Comparison of ENCODE assay signal across 36 cellular contexts in the genomic region with DNA sequence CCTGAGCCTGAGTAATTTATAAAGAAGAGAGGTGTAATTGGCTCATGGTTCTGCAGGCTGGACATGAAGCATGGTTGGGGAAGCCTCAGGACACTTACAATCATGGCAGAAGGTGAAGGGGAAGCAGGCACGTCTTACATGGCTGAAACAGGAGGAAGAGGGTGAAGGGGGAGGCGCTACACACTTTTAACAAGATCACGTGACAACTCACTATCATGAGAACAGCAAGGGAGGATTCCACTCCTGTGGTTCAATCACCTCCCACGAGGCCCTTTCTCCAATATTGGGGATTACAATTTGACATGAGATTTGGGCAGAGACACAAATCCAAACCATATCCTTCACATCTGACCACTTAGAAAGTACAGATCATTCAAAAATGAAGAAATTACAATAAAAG.
A peak's percentile ranks its signal among the peaks of the same experiment; 100 is the strongest.
DNase-seq lines count a peak whose midpoint lies in the region; ATAC-seq, FAIRE-seq and TF ChIP-seq lines count a peak whose summit lies in the region.
"Had no signal": no experiment of that assay in that cellular context is flagged by ENCODE, and none has a peak within 500 bp of the region (broad histone marks: within the 10 kb centered on the region; RNA-seq: fewer than 3 reads in every experiment).

No MANE protein-coding gene starts in this region.

- H3K79me2 ChIP-seq in HepG2 (ENCODE audit: insufficient read depth, low read length) (no peaks in the 10 kb centered on the region), H9 (ENCODE audit: insufficient read depth, low read length) (no peaks in the 10 kb centered on the region), K562 (ENCODE audit: control insufficient read depth, insufficient read depth, low read length) (no peaks in the 10 kb centered on the region)

- H2BK20ac ChIP-seq in H9 (ENCODE audit: low read depth, low read length, poor library complexity, severe bottlenecking), result no peak overlapping the region

- TF ChIP-seq CTCF in HepG2 (CRISPR knock-in tag; IDR thresholded peaks at IDR 0.05) (no peak), right lobe of liver (IDR thresholded peaks at IDR 0.05) (no peak), A549 (IDR thresholded peaks at IDR 0.05) (no peak), H9 (conservative IDR thresholded peaks at IDR 0.05) (no peak), K562 (IDR thresholded peaks at IDR 0.05 in 2 of 3, conservative IDR thresholded peaks at IDR 0.05 in 1 of 3; ENCODE audit: insufficient read depth in 2 of 3, low read depth in 1 of 3, low read length in 3 of 3) (no peak), mucosa of descending colon (IDR thresholded peaks at IDR 0.05) (no peak)

- H3K27ac ChIP-seq in HepG2 (ENCODE audit: extremely low read length, insufficient read depth, low read length) (no peak overlapping the region), right lobe of liver (no peak overlapping the region), A549 (no peak overlapping the region), H9 (ENCODE audit: insufficient read length, low read depth, low read length) (no peak overlapping the region), K562 (ENCODE audit: extremely low read depth, low read depth, low read length) (no peak overlapping the region)
- H3K27ac ChIP-seq: 22Rv1; BLaER1; BLaER1 treated with 17β-estradiol and CSF1 and Interleukin-3, amounts not matched to agents 10 nM and 100 nM; C4-2B had no signal

- ATAC-seq in HepG2 (no peak), right lobe of liver (no peak), A549 (no peak), K562 (no peak), mucosa of descending colon (no peak), HG02884 (IDR thresholded peaks at IDR 0.05; ENCODE audit: unreplicated experiment) (no peak)
- ATAC-seq: CD8-positive, alpha-beta T cell had no signal

- intact Hi-C loops in HepG2 (cut with micrococcal nuclease; ENCODE audit: unreplicated experiment) (no loop called here), right lobe of liver (cut with DNase I) (no loop called here), K562 (cut with micrococcal nuclease) (no loop called here), mucosa of descending colon (cut with DNase I, micrococcal nuclease) (no loop called here)

- H4K20me1 ChIP-seq in HepG2 (ENCODE audit: insufficient read depth, low read length) (no peaks in the 10 kb centered on the region), H9 (ENCODE audit: control insufficient read depth, insufficient read depth, insufficient read length) (no peaks in the 10 kb centered on the region), K562 (replicated peaks; ENCODE audit: control insufficient read depth, insufficient read depth, low read length) (no peaks in the 10 kb centered on the region)
- H4K20me1 ChIP-seq: BLaER1; BLaER1 treated with 17β-estradiol and CSF1 and Interleukin-3, amounts not matched to agents 10 nM and 100 nM had no signal

- no peaks in the 10 kb centered on the region for H3K36me3 ChIP-seq in HepG2 (replicated peaks in 1 of 2; ENCODE audit: control insufficient read depth in 1 of 2, insufficient read depth in 2 of 2, low read length in 2 of 2)
- no peaks in the 10 kb centered on the region for H3K36me3 ChIP-seq in right lobe of liver
- H3K36me3 ChIP-seq in K562 (ENCODE audit: control insufficient read depth, insufficient read depth, low read length), result no peaks in the 10 kb centered on the region
- H3K36me3 ChIP-seq in mucosa of descending colon (ENCODE audit: low read depth), result no peaks in the 10 kb centered on the region
- H3K36me3 ChIP-seq: BE2C; BLaER1; BLaER1 treated with 17β-estradiol and CSF1 and Interleukin-3, amounts not matched to agents 10 nM and 100 nM had no signal

- H3K56ac ChIP-seq in H9 (ENCODE audit: insufficient read length, low read depth, low read length), result no peak overlapping the region

- no peak overlapping the region for H3K4ac ChIP-seq in H9 (ENCODE audit: low read depth, low read length)

- POLR2A ChIA-PET in HepG2 (lab: Yijun Ruan, JAX) (no interaction called here), A549 (lab: Yijun Ruan, JAX) (no interaction called here), K562 (lab: Yijun Ruan, JAX) (no interaction called here)

- H4K8ac ChIP-seq in H9 (replicated peaks; ENCODE audit: insufficient read length, low read depth, low read length), result no peak overlapping the region

- H3K4me3 ChIP-seq in HepG2 (replicated peaks in 1 of 3; ENCODE audit: insufficient read depth in 1 of 3, low read depth in 2 of 3, low read length in 3 of 3) (no peak overlapping the region), right lobe of liver (no peak overlapping the region), A549 (no peak overlapping the region), K562 (no peak overlapping the region), mucosa of descending colon (no peak overlapping the region)
- H3K4me3 ChIP-seq: BLaER1; BLaER1 treated with 17β-estradiol and CSF1 and Interleukin-3, amounts not matched to agents 10 nM and 100 nM had no signal

- H3K18ac ChIP-seq in H9 (ENCODE audit: insufficient read length, low read depth, low read length), result no peak overlapping the region

- no peaks in the 10 kb centered on the region for H3K79me1 ChIP-seq in H9 (ENCODE audit: insufficient read depth, low read depth, low read length, poor library complexity, severe bottlenecking)

- H2AK5ac ChIP-seq in H9 (ENCODE audit: insufficient read length, low read length), result no peak overlapping the region

- no peaks in the 10 kb centered on the region for H3K27me3 Mint-ChIP-seq in H9 (ENCODE audit: low read depth)
- H3K27me3 Mint-ChIP-seq: B cell; CD4-positive, alpha-beta memory T cell; CD4-positive, alpha-beta T cell; CD8-positive, alpha-beta memory T cell had no signal

- no peak overlapping the region for H4K5ac ChIP-seq in H9 (ENCODE audit: insufficient read length, low read depth, low read length)

- CTCF ChIA-PET in HepG2 (lab: Yijun Ruan, JAX; ENCODE audit: low intra/inter-chr PET ratio, low total read pairs), result no interaction called here
- CTCF ChIA-PET in A549 (lab: Yijun Ruan, JAX), result interaction anchor here (1.1 kb wide), 1 partner anchor 10 kb away, joined by 5 read pairs; no protein-coding TSS in a partner anchor
- CTCF ChIA-PET in K562 (lab: Yijun Ruan, JAX; ENCODE audit: low intra/inter-chr PET ratio), result no interaction called here

- H3K4me3 Mint-ChIP-seq in H9, result no peak overlapping the region
- H3K4me3 Mint-ChIP-seq: B cell; CD14-positive monocyte; CD4-positive, alpha-beta memory T cell; CD4-positive, alpha-beta T cell; CD4-positive, CD25-positive, alpha-beta regulatory T cell; CD8-positive, alpha-beta memory T cell; CD8-positive, alpha-beta T cell had no signal

- H3K27me3 ChIP-seq in HepG2 (ENCODE audit: control insufficient read depth in 1 of 2, insufficient read depth in 2 of 2, low read length in 2 of 2) (no peaks in the 10 kb centered on the region), right lobe of liver (no peaks in the 10 kb centered on the region), H9 (ENCODE audit: insufficient read depth, low read length) (no peaks in the 10 kb centered on the region), K562 (ENCODE audit: control insufficient read depth in 2 of 2, insufficient read depth in 2 of 2, low read length in 2 of 2) (no peaks in the 10 kb centered on the region)
- H3K27me3 ChIP-seq: BE2C; BLaER1; BLaER1 treated with 17β-estradiol and CSF1 and Interleukin-3, amounts not matched to agents 10 nM and 100 nM had no signal

- H2BK12ac ChIP-seq in H9 (ENCODE audit: insufficient read length, low read depth, low read length), result no peak overlapping the region

- no peaks in the 10 kb centered on the region for H3K23me2 ChIP-seq in H9 (ENCODE audit: insufficient read length, low read depth, low read length, poor library complexity, severe bottlenecking)

- no peaks in the 10 kb centered on the region for H3K4me1 Mint-ChIP-seq in H9
- H3K4me1 Mint-ChIP-seq: B cell; CD14-positive monocyte; CD4-positive, alpha-beta memory T cell; CD4-positive, CD25-positive, alpha-beta regulatory T cell; CD8-positive, alpha-beta memory T cell had no signal

- no peaks in the 10 kb centered on the region; a peak in 2 of 5 replicates for H3K9me3 Mint-ChIP-seq in H9
- H3K9me3 Mint-ChIP-seq: CD8-positive, alpha-beta T cell had no signal

- H3K9me1 ChIP-seq in K562 (ENCODE audit: control insufficient read depth, insufficient read depth, low read length), result no peaks in the 10 kb centered on the region

- H3K9ac ChIP-seq in HepG2 (ENCODE audit: insufficient read depth, low read depth, low read length), result no peak overlapping the region
- H3K9ac ChIP-seq in H9 (ENCODE audit: extremely low read depth, insufficient read length, low read length), result no peak overlapping the region
- H3K9ac ChIP-seq in K562 (ENCODE audit: insufficient read depth in 1 of 2, low read depth in 2 of 2, low read length in 2 of 2), result no peak overlapping the region
- H3K9ac ChIP-seq: BLaER1; BLaER1 treated with 17β-estradiol and CSF1 and Interleukin-3, amounts not matched to agents 10 nM and 100 nM had no signal

- in situ Hi-C loops in HepG2 (cut with HindIII; ENCODE audit: extremely low pct_ligation_motif_present, low pct_unique_long_range_greater_than_20kb), result no loop called here
- in situ Hi-C loops in K562 (cut with MboI), result no loop called here

- TF ChIP-seq POLR2A in HepG2 (IDR thresholded peaks at IDR 0.05; ENCODE audit: insufficient read depth in 1 of 2, low read depth in 2 of 2, low read length in 2 of 2) (no peak), right lobe of liver (IDR thresholded peaks at IDR 0.05) (no peak), A549 (IDR thresholded peaks at IDR 0.05; ENCODE audit: low read length) (no peak), K562 (conservative IDR thresholded peaks at IDR 0.05) (no peak)

- no peak for TF ChIP-seq RAD21 in HepG2 (CRISPR knock-in tag; IDR thresholded peaks at IDR 0.05)
- no peak for TF ChIP-seq RAD21 in A549 (conservative IDR thresholded peaks at IDR 0.05 in 1 of 2, IDR thresholded peaks at IDR 0.05 in 1 of 2)
- TF ChIP-seq RAD21 in K562 (CRISPR knock-in tag; conservative IDR thresholded peaks at IDR 0.05 in 1 of 2, IDR thresholded peaks at IDR 0.05 in 1 of 2), result no peak

- H3K27ac Mint-ChIP-seq in H9, result peak overlapping the region in 1 of 3 experiments; percentile 50; a peak in 1 of 7 replicates
- H3K27ac Mint-ChIP-seq: B cell; CD14-positive monocyte; CD4-positive, alpha-beta memory T cell; CD4-positive, alpha-beta T cell; CD4-positive, CD25-positive, alpha-beta regulatory T cell; CD8-positive, alpha-beta memory T cell; CD8-positive, alpha-beta T cell had no signal

- H2AFZ ChIP-seq in HepG2 (ENCODE audit: low read length), result no peak overlapping the region
- H2AFZ ChIP-seq in H9 (ENCODE audit: low read length), result peak overlapping the region; percentile 29
- H2AFZ ChIP-seq in K562 (ENCODE audit: low read depth, low read length), result no peak overlapping the region

- no peak overlapping the region for H3K14ac ChIP-seq in H9 (ENCODE audit: insufficient read depth, low read length)

- H3K4me2 ChIP-seq in HepG2 (ENCODE audit: low read depth, low read length) (no peak overlapping the region), A549 (no peak overlapping the region), H9 (ENCODE audit: insufficient read depth, insufficient read length, low read length) (no peak overlapping the region), K562 (ENCODE audit: insufficient read depth, low read length) (no peak overlapping the region)
- H3K4me2 ChIP-seq: BLaER1; BLaER1 treated with 17β-estradiol and CSF1 and Interleukin-3, amounts not matched to agents 10 nM and 100 nM had no signal

- BruUV-seq in HepG2 (replicated peaks; lab: Mats Ljungman, UMichigan), result no TSS peak
- no TSS peak for BruUV-seq in K562 (replicated peaks; lab: Mats Ljungman, UMichigan)

- H3K36me3 Mint-ChIP-seq in H9 (ENCODE audit: insufficient read depth in 1 of 3, low read depth in 3 of 3), result no peaks in the 10 kb centered on the region
- H3K36me3 Mint-ChIP-seq: CD14-positive monocyte; CD4-positive, alpha-beta memory T cell; CD4-positive, CD25-positive, alpha-beta regulatory T cell; CD8-positive, alpha-beta T cell had no signal

- H2BK120ac ChIP-seq in H9 (ENCODE audit: low read depth, low read length, poor library complexity, severe bottlenecking), result no peak overlapping the region

- H4K91ac ChIP-seq in H9 (ENCODE audit: insufficient read length, low read depth, low read length), result no peak overlapping the region

- 0% methylated on average over 4 of the region's 4 CpGs for WGBS in HepG2 (ENCODE audit: low lambda C conversion rate)
- 35% methylated on average over 4 of the region's 4 CpGs for WGBS in right lobe of liver (ENCODE audit: insufficient coverage, low coverage, low lambda C conversion rate, missing lambda C conversion rate)
- 0% methylated on average over 4 of the region's 4 CpGs for WGBS in A549 (ENCODE audit: missing lambda C conversion rate)
- no CpG with 5 or more reads among the region's 4 CpGs for WGBS in H9 (ENCODE audit: extremely low coverage, insufficient read length, low lambda C conversion rate)
- WGBS in K562 (ENCODE audit: insufficient coverage, low coverage, missing lambda C conversion rate), result 0% methylated on average over 3 of the region's 4 CpGs

- FAIRE-seq in HepG2 (lab: Jason Lieb, UNC), result no peak
- no peak for FAIRE-seq in A549 (lab: Jason Lieb, UNC)
- no peak for FAIRE-seq in K562 (lab: Jason Lieb, UNC)
- FAIRE-seq: A204.1, D721Med had no signal

- H2BK5ac ChIP-seq in H9 (ENCODE audit: insufficient read length, low read length), result no peak overlapping the region

- H3T11ph ChIP-seq in H9 (ENCODE audit: low read length), result no peak overlapping the region

- H3K9me3 ChIP-seq in HepG2 (ENCODE audit: low read length) (peaks cover 4% of the 10 kb centered on the region; the same call in 1 of the 2 replicates), right lobe of liver (no peaks in the 10 kb centered on the region), A549 (0 out of 3 replicates have a peak, but pooled peaks cover 3% of the 10 kb centered on the region), H9 (ENCODE audit: control insufficient read depth, low read depth, low read length) (no peaks in the 10 kb centered on the region), K562 (replicated peaks; ENCODE audit: control insufficient read depth, insufficient read depth, low read depth, low read length) (no peaks in the 10 kb centered on the region), mucosa of descending colon (no peaks in the 10 kb centered on the region)
- H3K9me3 ChIP-seq: BE2C, Caco-2 had no signal

- H3K4me1 ChIP-seq in HepG2 (ENCODE audit: insufficient read depth, low read length), result no peaks in the 10 kb centered on the region
- no peaks in the 10 kb centered on the region for H3K4me1 ChIP-seq in right lobe of liver
- H3K4me1 ChIP-seq in A549, result no peaks in the 10 kb centered on the region
- H3K4me1 ChIP-seq in H9 (ENCODE audit: insufficient read depth, low read length), result no peaks in the 10 kb centered on the region
- H3K4me1 ChIP-seq in K562 (replicated peaks in 1 of 2; ENCODE audit: control insufficient read depth in 2 of 2, insufficient read depth in 2 of 2, low read length in 2 of 2), result no peaks in the 10 kb centered on the region
- H3K4me1 ChIP-seq in mucosa of descending colon (ENCODE audit: low read depth), result no peaks in the 10 kb centered on the region
- H3K4me1 ChIP-seq: BE2C; BLaER1; BLaER1 treated with 17β-estradiol and CSF1 and Interleukin-3, amounts not matched to agents 10 nM and 100 nM; Caco-2 had no signal

- no peak overlapping the region for H2BK15ac ChIP-seq in H9 (ENCODE audit: low read depth, low read length)

- H3K23ac ChIP-seq in H9 (ENCODE audit: insufficient read length, low read depth, low read length), result no peak overlapping the region

- TF ChIP-seq EP300 in HepG2 (IDR thresholded peaks at IDR 0.05; ENCODE audit: low read depth in 2 of 2, low read length in 2 of 2) (no peak), HepG2 (CRISPR knock-in tag; IDR thresholded peaks at IDR 0.05; ENCODE audit: borderline replicate concordance) (no peak), A549 (IDR thresholded peaks at IDR 0.05) (no peak), K562 (IDR thresholded peaks at IDR 0.05; ENCODE audit: low read length) (no peak)

- DNase-seq in HepG2 (ENCODE audit: low spot score) (no peak), right lobe of liver (no peak), A549 (ENCODE audit: low read depth in 1 of 2, low spot score in 1 of 2) (no peak), H9 (no peak), K562 (ENCODE audit: extremely low read depth in 1 of 4, low spot score in 3 of 4) (no peak), mucosa of descending colon (no peak), HuH-7 (ENCODE audit: low spot score) (no peak)
- DNase-seq: 8988T; ACHN; AML-193; BE2C; C1 segment of cervical spinal cord; Caco-2; Calu3; CD4-positive, alpha-beta memory T cell; CD4-positive, alpha-beta T cell; CD4-positive, CD25-positive, alpha-beta regulatory T cell; CD8-positive, alpha-beta memory T cell; CD8-positive, alpha-beta T cell; COR-L47; DMS 273 treated with DMSO at 0.1 percent for 48 hours; DMS153; DMS53; DMS79; DMS79 treated with DMSO at 0.1 percent for 48 hours; DND-41; EL had no signal

Comparison
In these comparisons a context has a peak if more than half of its experiments do, and no peak if none do; other contexts are left out.
1. Of the 241 proteins assayed by ChIP-seq in both HepG2 and K562: peak only in HepG2: RAD51; only in K562: TFE3; in both: none; in neither: 238; mixed calls (peak in some experiments, not most) for 1.